In genomic region chr1:215719569-215719968, GRCh38 we compare ENCODE assay signal across 2 cellular contexts.
A peak's percentile ranks its signal among the peaks of the same experiment; 100 is the strongest.
TF ChIP-seq lines count a peak whose summit lies in the region.

No MANE protein-coding gene starts in this region.

TF ChIP-seq in SK-N-SH, 30 proteins besides CTCF, POLR2A, EP300 and RAD21:
- no peak for TF ChIP-seq GABPA (IDR thresholded peaks at IDR 0.05; ENCODE audit: low read depth)
- no peak for TF ChIP-seq PBX3 (IDR thresholded peaks at IDR 0.05)
- no peak for TF ChIP-seq NRF1 (IDR thresholded peaks at IDR 0.05; ENCODE audit: low read depth, low read length)
- TF ChIP-seq SIN3A (IDR thresholded peaks at IDR 0.05; ENCODE audit: borderline replicate concordance, low read depth, low read length), result no peak
- peak; percentile 9; the same call in 1 of the 2 replicates for TF ChIP-seq FOSL2 (IDR thresholded peaks at IDR 0.05; ENCODE audit: borderline replicate concordance, low read depth)
- no peak for TF ChIP-seq GATA2 (CRISPR knock-in tag; IDR thresholded peaks at IDR 0.05)
- no peak for TF ChIP-seq RFX5 (IDR thresholded peaks at IDR 0.05; ENCODE audit: low read length)
- TF ChIP-seq FOXM1 (IDR thresholded peaks at IDR 0.05; ENCODE audit: low read depth), result no peak
TF ChIP-seq in SK-N-SH: peak in this region for 1.

TF ChIP-seq in SK-N-SH treated with all-trans-retinoic acid at 6 μM for 48 hours, 23 proteins besides CTCF, POLR2A, EP300 and RAD21:
- TF ChIP-seq TCF4 (CRISPR knock-in tag; IDR thresholded peaks at IDR 0.05; ENCODE audit: borderline replicate concordance) (no peak), ESRRG (CRISPR knock-in tag; IDR thresholded peaks at IDR 0.05) (no peak), PPARA (CRISPR knock-in tag; IDR thresholded peaks at IDR 0.05; ENCODE audit: borderline replicate concordance) (no peak), TOX (CRISPR knock-in tag; IDR thresholded peaks at IDR 0.05; ENCODE audit: borderline replicate concordance) (no peak), SNAI2 (CRISPR knock-in tag; IDR thresholded peaks at IDR 0.05) (no peak), CSRNP3 (CRISPR knock-in tag; IDR thresholded peaks at IDR 0.05) (no peak), ZNF565 (CRISPR knock-in tag; conservative IDR thresholded peaks at IDR 0.05; ENCODE audit: low read depth) (no peak), ZNF70 (CRISPR knock-in tag; IDR thresholded peaks at IDR 0.05) (no peak), BACH2 (CRISPR knock-in tag; IDR thresholded peaks at IDR 0.05; ENCODE audit: borderline replicate concordance) (no peak), OSR1 (CRISPR knock-in tag; IDR thresholded peaks at IDR 0.05) (no peak), ZC3H10 (CRISPR knock-in tag; IDR thresholded peaks at IDR 0.05) (no peak), ISL1 (CRISPR knock-in tag; IDR thresholded peaks at IDR 0.05) (no peak), GLIS3 (CRISPR knock-in tag; IDR thresholded peaks at IDR 0.05) (no peak), ARNTL (CRISPR knock-in tag; IDR thresholded peaks at IDR 0.05; ENCODE audit: borderline replicate concordance, low read depth) (no peak)
- TF ChIP-seq, protein P1, sequence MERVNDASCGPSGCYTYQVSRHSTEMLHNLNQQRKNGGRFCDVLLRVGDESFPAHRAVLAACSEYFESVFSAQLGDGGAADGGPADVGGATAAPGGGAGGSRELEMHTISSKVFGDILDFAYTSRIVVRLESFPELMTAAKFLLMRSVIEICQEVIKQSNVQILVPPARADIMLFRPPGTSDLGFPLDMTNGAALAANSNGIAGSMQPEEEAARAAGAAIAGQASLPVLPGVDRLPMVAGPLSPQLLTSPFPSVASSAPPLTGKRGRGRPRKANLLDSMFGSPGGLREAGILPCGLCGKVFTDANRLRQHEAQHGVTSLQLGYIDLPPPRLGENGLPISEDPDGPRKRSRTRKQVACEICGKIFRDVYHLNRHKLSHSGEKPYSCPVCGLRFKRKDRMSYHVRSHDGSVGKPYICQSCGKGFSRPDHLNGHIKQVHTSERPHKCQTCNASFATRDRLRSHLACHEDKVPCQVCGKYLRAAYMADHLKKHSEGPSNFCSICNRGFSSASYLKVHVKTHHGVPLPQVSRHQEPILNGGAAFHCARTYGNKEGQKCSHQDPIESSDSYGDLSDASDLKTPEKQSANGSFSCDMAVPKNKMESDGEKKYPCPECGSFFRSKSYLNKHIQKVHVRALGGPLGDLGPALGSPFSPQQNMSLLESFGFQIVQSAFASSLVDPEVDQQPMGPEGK (CRISPR knock-in tag; IDR thresholded peaks at IDR 0.05; ENCODE audit: borderline replicate concordance), result no peak
- TF ChIP-seq, protein P2, sequence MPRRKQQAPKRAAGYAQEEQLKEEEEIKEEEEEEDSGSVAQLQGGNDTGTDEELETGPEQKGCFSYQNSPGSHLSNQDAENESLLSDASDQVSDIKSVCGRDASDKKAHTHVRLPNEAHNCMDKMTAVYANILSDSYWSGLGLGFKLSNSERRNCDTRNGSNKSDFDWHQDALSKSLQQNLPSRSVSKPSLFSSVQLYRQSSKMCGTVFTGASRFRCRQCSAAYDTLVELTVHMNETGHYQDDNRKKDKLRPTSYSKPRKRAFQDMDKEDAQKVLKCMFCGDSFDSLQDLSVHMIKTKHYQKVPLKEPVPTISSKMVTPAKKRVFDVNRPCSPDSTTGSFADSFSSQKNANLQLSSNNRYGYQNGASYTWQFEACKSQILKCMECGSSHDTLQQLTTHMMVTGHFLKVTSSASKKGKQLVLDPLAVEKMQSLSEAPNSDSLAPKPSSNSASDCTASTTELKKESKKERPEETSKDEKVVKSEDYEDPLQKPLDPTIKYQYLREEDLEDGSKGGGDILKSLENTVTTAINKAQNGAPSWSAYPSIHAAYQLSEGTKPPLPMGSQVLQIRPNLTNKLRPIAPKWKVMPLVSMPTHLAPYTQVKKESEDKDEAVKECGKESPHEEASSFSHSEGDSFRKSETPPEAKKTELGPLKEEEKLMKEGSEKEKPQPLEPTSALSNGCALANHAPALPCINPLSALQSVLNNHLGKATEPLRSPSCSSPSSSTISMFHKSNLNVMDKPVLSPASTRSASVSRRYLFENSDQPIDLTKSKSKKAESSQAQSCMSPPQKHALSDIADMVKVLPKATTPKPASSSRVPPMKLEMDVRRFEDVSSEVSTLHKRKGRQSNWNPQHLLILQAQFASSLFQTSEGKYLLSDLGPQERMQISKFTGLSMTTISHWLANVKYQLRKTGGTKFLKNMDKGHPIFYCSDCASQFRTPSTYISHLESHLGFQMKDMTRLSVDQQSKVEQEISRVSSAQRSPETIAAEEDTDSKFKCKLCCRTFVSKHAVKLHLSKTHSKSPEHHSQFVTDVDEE (CRISPR knock-in tag; IDR thresholded peaks at IDR 0.05), result no peak
- TF ChIP-seq, protein P3, sequence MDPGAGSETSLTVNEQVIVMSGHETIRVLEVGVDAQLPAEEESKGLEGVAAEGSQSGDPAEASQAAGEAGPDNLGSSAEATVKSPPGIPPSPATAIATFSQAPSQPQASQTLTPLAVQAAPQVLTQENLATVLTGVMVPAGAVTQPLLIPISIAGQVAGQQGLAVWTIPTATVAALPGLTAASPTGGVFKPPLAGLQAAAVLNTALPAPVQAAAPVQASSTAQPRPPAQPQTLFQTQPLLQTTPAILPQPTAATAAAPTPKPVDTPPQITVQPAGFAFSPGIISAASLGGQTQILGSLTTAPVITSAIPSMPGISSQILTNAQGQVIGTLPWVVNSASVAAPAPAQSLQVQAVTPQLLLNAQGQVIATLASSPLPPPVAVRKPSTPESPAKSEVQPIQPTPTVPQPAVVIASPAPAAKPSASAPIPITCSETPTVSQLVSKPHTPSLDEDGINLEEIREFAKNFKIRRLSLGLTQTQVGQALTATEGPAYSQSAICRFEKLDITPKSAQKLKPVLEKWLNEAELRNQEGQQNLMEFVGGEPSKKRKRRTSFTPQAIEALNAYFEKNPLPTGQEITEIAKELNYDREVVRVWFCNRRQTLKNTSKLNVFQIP (CRISPR knock-in tag; IDR thresholded peaks at IDR 0.05; ENCODE audit: borderline replicate concordance, low read depth), result no peak
- TF ChIP-seq, protein P4, sequence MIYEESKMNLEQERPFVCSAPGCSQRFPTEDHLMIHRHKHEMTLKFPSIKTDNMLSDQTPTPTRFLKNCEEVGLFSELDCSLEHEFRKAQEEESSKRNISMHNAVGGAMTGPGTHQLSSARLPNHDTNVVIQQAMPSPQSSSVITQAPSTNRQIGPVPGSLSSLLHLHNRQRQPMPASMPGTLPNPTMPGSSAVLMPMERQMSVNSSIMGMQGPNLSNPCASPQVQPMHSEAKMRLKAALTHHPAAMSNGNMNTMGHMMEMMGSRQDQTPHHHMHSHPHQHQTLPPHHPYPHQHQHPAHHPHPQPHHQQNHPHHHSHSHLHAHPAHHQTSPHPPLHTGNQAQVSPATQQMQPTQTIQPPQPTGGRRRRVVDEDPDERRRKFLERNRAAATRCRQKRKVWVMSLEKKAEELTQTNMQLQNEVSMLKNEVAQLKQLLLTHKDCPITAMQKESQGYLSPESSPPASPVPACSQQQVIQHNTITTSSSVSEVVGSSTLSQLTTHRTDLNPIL (CRISPR knock-in tag; IDR thresholded peaks at IDR 0.05; ENCODE audit: low read depth), result no peak
